In the genomic region with DNA sequence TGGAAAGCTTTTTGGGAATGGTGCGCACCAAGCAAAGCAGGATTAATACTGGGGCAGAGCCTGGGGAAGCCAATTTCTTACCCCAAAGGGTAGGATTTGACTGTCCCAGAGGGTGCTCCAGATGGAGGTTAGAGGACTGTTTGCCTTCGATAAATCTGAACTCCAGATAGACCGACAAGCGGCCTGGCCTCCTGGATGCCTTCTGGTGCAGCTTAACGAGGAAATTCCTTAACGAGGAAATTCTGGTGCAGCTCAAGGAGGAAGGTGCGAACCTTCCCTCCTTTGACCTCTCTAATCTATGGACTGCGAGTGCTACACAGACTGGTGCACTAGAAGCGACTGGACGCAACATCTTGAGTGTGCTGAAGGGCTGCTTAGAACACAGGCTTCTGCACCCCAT, we compare ENCODE assay signal across 21 cellular contexts. TPM values are rescaled to one million over a fixed set of nuclear protein-coding genes. Genes with fewer than 3 reads are reported as not detected.
"Had no signal": no experiment of that assay in that cellular context is flagged by ENCODE, and none has a peak within 500 bp of the region (broad histone marks: within the 10 kb centered on the region; RNA-seq: fewer than 3 reads in every experiment).

No MANE protein-coding gene starts in this region.

- H3K27me3 ChIP-seq: uterus had no signal

- H3K9me3 Mint-ChIP-seq: mesothelial cell of epicardium; natural killer cell; nephron progenitor cell; stimulated activated effector memory CD8-positive, alpha-beta T cell treated with anti-CD3 and anti-CD28 coated beads, Interleukin-12 subunit alpha, Interleukin-12 subunit beta, amount 100 ng/mL, for 72 hours; stimulated activated naive CD8-positive, alpha-beta T cell treated with anti-CD3 and anti-CD28 coated beads, Interleukin-15, Interleukin-2, amounts not matched to agents 100 ng/mL and 50 ng/mL, for 24 hours; type B pancreatic cell had no signal

- H3K4me3 ChIP-seq: hepatocyte, left ventricle myocardium inferior, lung, pancreas, prostate gland, skin epidermis, spleen, tibial nerve, uterus had no signal

- H3K36me3 ChIP-seq: left ventricle myocardium inferior, pancreas, prostate gland, spleen, tibial nerve, uterus had no signal

- FAIRE-seq: pancreas had no signal

- H3K36me3 Mint-ChIP-seq: mesothelial cell of epicardium; naive B cell; natural killer cell; stimulated activated effector memory CD8-positive, alpha-beta T cell treated with anti-CD3 and anti-CD28 coated beads, Interleukin-12 subunit alpha, Interleukin-12 subunit beta, amount 100 ng/mL, for 72 hours; type B pancreatic cell had no signal

- H3K4me1 ChIP-seq: left ventricle myocardium inferior, pancreas, prostate gland, spleen, tibial nerve, uterus had no signal

- H3K27ac ChIP-seq: hepatocyte, left ventricle myocardium inferior, pancreas, prostate gland, skin epidermis, spleen, tibial nerve, uterus had no signal

- DNase-seq: islet precursor cell; left ventricle myocardium inferior; mesendoderm; naive B cell; natural killer cell; nephron progenitor cell; pancreas; spleen; stimulated activated CD4-positive, alpha-beta T cell treated with anti-CD3 and anti-CD28 coated beads, Interleukin-4, amount 100 ng/mL, for 24 hours; stimulated activated naive CD4-positive, alpha-beta T cell; uterus had no signal

- H3K9me3 ChIP-seq: left ventricle myocardium inferior, pancreas, prostate gland, spleen, tibial nerve, uterus had no signal

- H3K4me3 Mint-ChIP-seq: mesothelial cell of epicardium; naive B cell; natural killer cell; nephron progenitor cell; stimulated activated effector memory CD8-positive, alpha-beta T cell treated with anti-CD3 and anti-CD28 coated beads, Interleukin-12 subunit alpha, Interleukin-12 subunit beta, amount 100 ng/mL, for 72 hours; stimulated activated naive CD8-positive, alpha-beta T cell treated with anti-CD3 and anti-CD28 coated beads, Interleukin-15, Interleukin-2, amounts not matched to agents 100 ng/mL and 50 ng/mL, for 24 hours; type B pancreatic cell had no signal

- H3K4me1 Mint-ChIP-seq: mesothelial cell of epicardium; naive B cell; stimulated activated effector memory CD8-positive, alpha-beta T cell treated with anti-CD3 and anti-CD28 coated beads, Interleukin-12 subunit alpha, Interleukin-12 subunit beta, amount 100 ng/mL, for 72 hours had no signal

- H3K27ac Mint-ChIP-seq: mesothelial cell of epicardium; natural killer cell; nephron progenitor cell; stimulated activated effector memory CD8-positive, alpha-beta T cell treated with anti-CD3 and anti-CD28 coated beads, Interleukin-12 subunit alpha, Interleukin-12 subunit beta, amount 100 ng/mL, for 72 hours; stimulated activated naive CD8-positive, alpha-beta T cell treated with anti-CD3 and anti-CD28 coated beads, Interleukin-15, Interleukin-2, amounts not matched to agents 100 ng/mL and 50 ng/mL, for 24 hours; type B pancreatic cell had no signal

RNA-seq across cellular contexts. Expression of a gene that starts 6.5 kb away (rescaled TPM):
- total RNA-seq: mononuclear cell, natural killer cell, spleen had no signal
